Comparison of ENCODE assay signal across 11 cellular contexts in genomic region chr21:17451364-17451869, GRCh38.
DNase-seq lines count a peak whose midpoint lies in the region; ATAC-seq and TF ChIP-seq lines count a peak whose summit lies in the region.
"Had no signal": no experiment of that assay in that cellular context is flagged by ENCODE, and none has a peak within 500 bp of the region (broad histone marks: within the 10 kb centered on the region; RNA-seq: fewer than 3 reads in every experiment).

No MANE protein-coding gene starts in this region.

- no peak for TF ChIP-seq RAD21 in IMR-90 (IDR thresholded peaks at IDR 0.05; ENCODE audit: low read length)

- H3K36me3 ChIP-seq in A673 (ENCODE audit: insufficient read depth, low read length, poor library complexity, severe bottlenecking), result no peaks in the 10 kb centered on the region
- no peaks in the 10 kb centered on the region for H3K36me3 ChIP-seq in IMR-90 (ENCODE audit: control insufficient read depth, insufficient read depth, low read length)
- no peaks in the 10 kb centered on the region for H3K36me3 ChIP-seq in breast epithelium

- H3K27ac Mint-ChIP-seq in activated CD4-positive, alpha-beta T cell treated with anti-CD3 and anti-CD28 coated beads for 36 hours, result no peak overlapping the region
- H3K27ac Mint-ChIP-seq: activated naive CD8-positive, alpha-beta T cell; CD4-positive, CD25-positive, alpha-beta regulatory T cell; nephron progenitor cell had no signal

- H2BK5ac ChIP-seq in IMR-90 (ENCODE audit: low read depth, low read length, poor library complexity, severe bottlenecking), result peak overlapping the region; percentile 67

- no peak overlapping the region for H3K56ac ChIP-seq in IMR-90 (ENCODE audit: extremely low read depth, insufficient read depth, low read length)

- H2AK9ac ChIP-seq in IMR-90 (replicated peaks; ENCODE audit: low read depth, low read length, poor library complexity), result no peak overlapping the region

- H3K14ac ChIP-seq in IMR-90 (replicated peaks; ENCODE audit: low read depth, low read length), result no peak overlapping the region

- H2BK20ac ChIP-seq in IMR-90 (ENCODE audit: low read depth, low read length), result peak overlapping the region; percentile 43; the same call in 1 of the 2 replicates

- CTCF ChIA-PET in A673 (lab: Charles Lee) (no interaction called here), IMR-90 (lab: Yijun Ruan, JAX) (interaction anchor here (0.6 kb wide), 1 partner anchor 98 kb away, joined by 7 read pairs; no protein-coding TSS in a partner anchor)
- CTCF ChIA-PET in activated CD4-positive, alpha-beta T cell treated with anti-CD3 and anti-CD28 coated beads for 36 hours (lab: Charles Lee), result no interaction called here

- H4K8ac ChIP-seq in IMR-90 (ENCODE audit: low read depth in 2 of 2, low read length in 2 of 2), result peak overlapping the region in 1 of 2 experiments; percentile 24; a peak in 1 of 4 replicates

- DNase-seq in A673 (ENCODE audit: low spot score) (peak; percentile 30), IMR-90 (peak; percentile 89), breast epithelium (ENCODE audit: low spot score in 2 of 2) (no peak), left colon (no peak), ACHN (no peak), NCI-H524 (lab: John Stamatoyannopoulos, UW) (no peak)
- DNase-seq in activated CD4-positive, alpha-beta T cell treated with anti-CD3 and anti-CD28 coated beads for 36 hours, result no peak
- DNase-seq: CD4-positive, CD25-positive, alpha-beta regulatory T cell; nephron progenitor cell had no signal

- peaks cover 5% of the 10 kb centered on the region; the same call in 1 of the 2 replicates for H3K9me1 ChIP-seq in IMR-90 (ENCODE audit: insufficient read depth, low read length)

- H3K23ac ChIP-seq in IMR-90 (ENCODE audit: low read depth, low read length), result no peak overlapping the region

- peak overlapping the region; percentile 21; the same call in 1 of the 2 replicates for H2BK120ac ChIP-seq in IMR-90 (ENCODE audit: low read depth, low read length)

- no peak overlapping the region; the same call in 1 of the 2 replicates for H4K5ac ChIP-seq in IMR-90 (ENCODE audit: low read depth, low read length)

- peak; percentile 17 for ATAC-seq in IMR-90 (ENCODE audit: low read depth)
- ATAC-seq in left colon, result peak; percentile 26
- ATAC-seq in activated CD4-positive, alpha-beta T cell treated with anti-CD3 and anti-CD28 coated beads for 36 hours, result no peak
- no peak for ATAC-seq in HG02840 (IDR thresholded peaks at IDR 0.05; ENCODE audit: low FRiP score, unreplicated experiment)

- no peak overlapping the region for H3K9ac ChIP-seq in IMR-90 (ENCODE audit: low read depth, low read length)

- peak overlapping the region; percentile 70; the same call in 1 of the 2 replicates for H3K18ac ChIP-seq in IMR-90 (ENCODE audit: low read depth, low read length)

- BruUV-seq in A673 (replicated peaks; lab: Mats Ljungman, UMichigan) (no TSS peak), IMR-90 (replicated peaks; lab: Mats Ljungman, UMichigan) (no TSS peak)

- H3K9me3 ChIP-seq in A673 (ENCODE audit: low read depth, low read length, poor library complexity, severe bottlenecking), result no peaks in the 10 kb centered on the region
- no peaks in the 10 kb centered on the region for H3K9me3 ChIP-seq in IMR-90 (ENCODE audit: control insufficient read depth, insufficient read depth, low read length)
- no peaks in the 10 kb centered on the region for H3K9me3 ChIP-seq in breast epithelium

- no peak overlapping the region for H2AFZ ChIP-seq in IMR-90 (replicated peaks; ENCODE audit: low read length, poor library complexity)

- H2BK15ac ChIP-seq in IMR-90 (ENCODE audit: low read depth, low read length), result no peak overlapping the region

- no peak overlapping the region for H3K4me3 Mint-ChIP-seq in activated CD4-positive, alpha-beta T cell treated with anti-CD3 and anti-CD28 coated beads for 36 hours
- H3K4me3 Mint-ChIP-seq: activated naive CD8-positive, alpha-beta T cell; CD4-positive, CD25-positive, alpha-beta regulatory T cell; nephron progenitor cell had no signal

- H3K27me3 ChIP-seq in A673 (replicated peaks; ENCODE audit: insufficient read depth, low read depth, low read length, poor library complexity) (no peaks in the 10 kb centered on the region), IMR-90 (ENCODE audit: control insufficient read depth, insufficient read depth, low read length) (no peaks in the 10 kb centered on the region), breast epithelium (no peaks in the 10 kb centered on the region)

- no peaks in the 10 kb centered on the region for H3K9me3 Mint-ChIP-seq in activated CD4-positive, alpha-beta T cell treated with anti-CD3 and anti-CD28 coated beads for 36 hours (ENCODE audit: low read depth)

- 0% methylated on average over 2 of the region's 4 CpGs; no CpG with 5 or more reads in 1 of the 2 experiments for WGBS in IMR-90 (ENCODE audit: extremely low coverage in 2 of 2, insufficient read length in 1 of 2), 2 experiments

- no peak overlapping the region for H3K4ac ChIP-seq in IMR-90 (ENCODE audit: low read depth, low read length)

- no peak for TF ChIP-seq CTCF in A673 (conservative IDR thresholded peaks at IDR 0.05; ENCODE audit: low read depth, low read length)
- TF ChIP-seq CTCF in IMR-90 (conservative IDR thresholded peaks at IDR 0.05; ENCODE audit: low read depth, low read length), result no peak
- TF ChIP-seq CTCF in breast epithelium (IDR thresholded peaks at IDR 0.05), result no peak

- peaks cover 6% of the 10 kb centered on the region for H3K4me1 Mint-ChIP-seq in activated CD4-positive, alpha-beta T cell treated with anti-CD3 and anti-CD28 coated beads for 36 hours

- POLR2A ChIA-PET in A673 (lab: Charles Lee; ENCODE audit: low non-redundant PET) (no interaction called here), IMR-90 (lab: Charles Lee; ENCODE audit: unreplicated experiment) (no interaction called here)
- POLR2A ChIA-PET in activated CD4-positive, alpha-beta T cell treated with anti-CD3 and anti-CD28 coated beads for 36 hours (lab: Charles Lee), result no interaction called here

- peak overlapping the region; percentile 80; the same call in 1 of the 2 replicates for H3K4me2 ChIP-seq in IMR-90 (ENCODE audit: low read depth, low read length)

- no peaks in the 10 kb centered on the region for H3K79me1 ChIP-seq in IMR-90 (ENCODE audit: low read depth in 1 of 2, low read length in 2 of 2)

- H2AK5ac ChIP-seq in IMR-90 (ENCODE audit: low read depth, low read length), result no peak overlapping the region

- H3K4me3 ChIP-seq in A673 (ENCODE audit: low read depth, low read length, poor library complexity, severe bottlenecking), result no peak overlapping the region
- peak overlapping the region; percentile 12; the same call in 1 of the 2 replicates for H3K4me3 ChIP-seq in IMR-90 (ENCODE audit: insufficient read depth, low read depth, low read length)
- no peak overlapping the region for H3K4me3 ChIP-seq in breast epithelium

- H4K20me1 ChIP-seq in IMR-90 (ENCODE audit: insufficient read depth, low read length), result no peaks in the 10 kb centered on the region; the same call in 1 of the 2 replicates

- TF ChIP-seq POLR2A in IMR-90 (IDR thresholded peaks at IDR 0.05; ENCODE audit: low read depth, low read length) (no peak), breast epithelium (IDR thresholded peaks at IDR 0.05) (no peak)

- intact Hi-C loops in A673 (cut with micrococcal nuclease; ENCODE audit: unreplicated experiment), result no loop called here
- intact Hi-C loops in IMR-90 (cut with micrococcal nuclease), result no loop called here
- intact Hi-C loops in breast epithelium (cut with DNase I; ENCODE audit: low total_unique reads), result no loop called here
- intact Hi-C loops in left colon (cut with DNase I, micrococcal nuclease), result no loop called here
- intact Hi-C loops in activated CD4-positive, alpha-beta T cell treated with anti-CD3 and anti-CD28 coated beads for 36 hours (cut with DNase I, micrococcal nuclease), result no loop called here

- in situ Hi-C loops in IMR-90 (cut with MboI; ENCODE audit: low sequenced_read_pairs), result loop anchor here (25.0 kb wide), 2 partner anchors 386 to 889 kb away; no protein-coding TSS in a partner anchor
- in situ Hi-C loops in ACHN (cut with HindIII; ENCODE audit: low pct_ligation_motif_present, low pct_unique_long_range_greater_than_20kb, low sequenced_read_pairs), result no loop called here

- peaks cover 3% of the 10 kb centered on the region for H3K27me3 Mint-ChIP-seq in activated CD4-positive, alpha-beta T cell treated with anti-CD3 and anti-CD28 coated beads for 36 hours

- no peak overlapping the region for H4K91ac ChIP-seq in IMR-90 (ENCODE audit: insufficient read depth, low read depth, low read length)

- H3K27ac ChIP-seq in A673 (ENCODE audit: low read depth, low read length, poor library complexity, severe bottlenecking), result no peak overlapping the region
- no peak overlapping the region for H3K27ac ChIP-seq in IMR-90 (ENCODE audit: insufficient read depth, low read length)
- H3K27ac ChIP-seq in breast epithelium, result peak overlapping the region; percentile 35 to 40

- H3K4me1 ChIP-seq in A673 (ENCODE audit: insufficient read depth, low read length, poor library complexity, severe bottlenecking) (no peaks in the 10 kb centered on the region), IMR-90 (ENCODE audit: control insufficient read depth, insufficient read depth, low read length) (peaks cover 3% of the 10 kb centered on the region; the same call in 1 of the 2 replicates), breast epithelium (no peaks in the 10 kb centered on the region)

- H3K36me3 Mint-ChIP-seq in activated CD4-positive, alpha-beta T cell treated with anti-CD3 and anti-CD28 coated beads for 36 hours (ENCODE audit: low read depth), result no peaks in the 10 kb centered on the region
- H3K36me3 Mint-ChIP-seq: activated naive CD8-positive, alpha-beta T cell; CD4-positive, CD25-positive, alpha-beta regulatory T cell had no signal

- dilution Hi-C loops in IMR-90 (cut with HindIII; ENCODE audit: low sequenced_read_pairs, unreplicated experiment), result no loop called here

TF ChIP-seq in IMR-90, 13 proteins besides CTCF, POLR2A, EP300 and RAD21 (continues in another document):
- TF ChIP-seq, protein P1, sequence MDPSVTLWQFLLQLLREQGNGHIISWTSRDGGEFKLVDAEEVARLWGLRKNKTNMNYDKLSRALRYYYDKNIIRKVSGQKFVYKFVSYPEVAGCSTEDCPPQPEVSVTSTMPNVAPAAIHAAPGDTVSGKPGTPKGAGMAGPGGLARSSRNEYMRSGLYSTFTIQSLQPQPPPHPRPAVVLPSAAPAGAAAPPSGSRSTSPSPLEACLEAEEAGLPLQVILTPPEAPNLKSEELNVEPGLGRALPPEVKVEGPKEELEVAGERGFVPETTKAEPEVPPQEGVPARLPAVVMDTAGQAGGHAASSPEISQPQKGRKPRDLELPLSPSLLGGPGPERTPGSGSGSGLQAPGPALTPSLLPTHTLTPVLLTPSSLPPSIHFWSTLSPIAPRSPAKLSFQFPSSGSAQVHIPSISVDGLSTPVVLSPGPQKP (IDR thresholded peaks at IDR 0.05; ENCODE audit: borderline replicate concordance, low read depth, low read length), result no peak
- no peak for TF ChIP-seq MXI1 (IDR thresholded peaks at IDR 0.05; ENCODE audit: borderline replicate concordance, low read depth, low read length)
- no peak for TF ChIP-seq RFX5 (IDR thresholded peaks at IDR 0.05; ENCODE audit: low read depth, low read length)
- TF ChIP-seq FOS (IDR thresholded peaks at IDR 0.05; ENCODE audit: low read depth, low read length), result peak; percentile 80
- no peak for TF ChIP-seq SMC3 (IDR thresholded peaks at IDR 0.05; ENCODE audit: low read depth, low read length)
- TF ChIP-seq BHLHE40 (IDR thresholded peaks at IDR 0.05; ENCODE audit: low read depth, low read length), result no peak

Comparison
In these comparisons a context has a peak if more than half of its experiments do, and no peak if none do; other contexts are left out.
1. DNase-seq: peak in A673 (single experiment) and IMR-90 (single experiment); none in breast epithelium (0 of 2), left colon (0 of 2), ACHN (single experiment), activated CD4-positive, alpha-beta T cell treated with anti-CD3 and anti-CD28 coated beads for 36 hours (single experiment) and NCI-H524 (0 of 2).
2. H3K27ac ChIP-seq: peak in breast epithelium (2 of 2); none in A673 (single experiment) and IMR-90 (single experiment).
3. ATAC-seq: peak in IMR-90 (single experiment) and left colon (single experiment); none in activated CD4-positive, alpha-beta T cell treated with anti-CD3 and anti-CD28 coated beads for 36 hours (single experiment) and HG02840 (single experiment).